ENCODE assay signal across 18 cellular contexts in the genomic region with DNA sequence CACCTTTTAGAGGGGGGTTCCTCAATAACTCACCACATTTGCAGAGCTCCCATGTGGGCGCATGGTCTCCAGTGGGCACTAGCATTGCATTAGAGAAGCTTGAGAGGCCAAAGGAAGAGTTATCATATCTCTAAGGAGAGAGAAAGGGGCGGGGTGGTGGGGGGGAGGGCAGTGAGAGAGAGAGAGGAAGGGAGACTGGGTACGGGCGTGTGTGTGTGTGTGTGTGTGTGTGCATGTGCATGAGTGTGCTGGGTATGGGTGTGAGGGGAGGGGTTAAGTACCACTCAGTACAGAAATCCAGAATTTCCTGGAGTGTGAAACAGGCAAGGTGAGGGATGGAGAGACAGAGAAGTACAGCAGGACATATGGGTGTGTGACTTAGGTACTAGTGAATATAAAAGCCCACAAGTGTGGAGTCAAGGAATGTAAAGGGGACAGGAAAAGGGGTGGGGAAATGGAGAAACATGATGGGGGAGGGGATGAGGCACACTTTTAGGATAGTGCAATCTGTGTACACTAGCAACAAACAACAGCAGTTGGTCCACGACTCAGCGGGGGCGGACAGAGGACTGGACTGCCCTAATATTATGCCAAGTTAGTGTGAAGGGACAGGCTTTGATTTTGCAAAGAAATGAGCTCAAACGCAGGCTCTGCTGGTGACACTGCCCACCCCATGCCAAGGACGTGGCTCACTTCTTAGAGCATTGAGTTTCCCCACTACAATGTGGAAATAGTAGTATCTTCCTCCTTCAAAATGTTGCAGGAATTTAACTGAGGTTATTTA.
"Had no signal": no experiment of that assay in that cellular context is flagged by ENCODE, and none has a peak within 500 bp of the region (broad histone marks: within the 10 kb centered on the region; RNA-seq: fewer than 3 reads in every experiment).

No MANE protein-coding gene starts in this region.

- H3K27me3 ChIP-seq: adrenal gland, pancreas, sigmoid colon, spleen, testis had no signal

- H3K36me3 ChIP-seq: adrenal gland, sigmoid colon had no signal

- DNase-seq: activated CD4-positive, alpha-beta T cell treated with anti-CD3 and anti-CD28 coated beads, Interleukin-2, amount 50 U/mL, for 1 hour; activated CD4-positive, CD25-positive, alpha-beta regulatory T cell; activated gamma-delta T cell; adrenal gland; dermis blood vessel endothelial cell; effector memory CD4-positive, alpha-beta T cell; foreskin melanocyte; hypothalamus; islet precursor cell; naive thymus-derived CD8-positive, alpha-beta T cell; pancreas; sigmoid colon; spleen; stimulated activated CD4-positive, alpha-beta T cell treated with anti-CD3 and anti-CD28 coated beads, Interleukin-4, amount 100 ng/mL, for 4 hours; T-cell; testis had no signal

- ATAC-seq: activated naive CD4-positive, alpha-beta T cell treated with anti-CD3 and anti-CD28 coated beads, Interleukin-2, amount 50 U/mL, for 72 hours; naive thymus-derived CD8-positive, alpha-beta T cell; pancreas; stimulated activated memory B cell treated with anti-CD40 and anti-IgM and Interleukin-4, amounts not matched to agents 10 μg/mL and 1 μg/mL and 100 μg/mL, for 72 hours; T-cell had no signal

- H3K4me1 ChIP-seq: pancreas, sigmoid colon had no signal

- H3K9me3 ChIP-seq: adrenal gland, pancreas, sigmoid colon, spleen, testis had no signal

- H3K27ac ChIP-seq: adrenal gland, pancreas, sigmoid colon, spleen, testis had no signal

- H3K4me3 ChIP-seq: adrenal gland, pancreas, sigmoid colon, spleen, testis had no signal
